Comparison of ENCODE assay signal across 11 cellular contexts in the genomic region with DNA sequence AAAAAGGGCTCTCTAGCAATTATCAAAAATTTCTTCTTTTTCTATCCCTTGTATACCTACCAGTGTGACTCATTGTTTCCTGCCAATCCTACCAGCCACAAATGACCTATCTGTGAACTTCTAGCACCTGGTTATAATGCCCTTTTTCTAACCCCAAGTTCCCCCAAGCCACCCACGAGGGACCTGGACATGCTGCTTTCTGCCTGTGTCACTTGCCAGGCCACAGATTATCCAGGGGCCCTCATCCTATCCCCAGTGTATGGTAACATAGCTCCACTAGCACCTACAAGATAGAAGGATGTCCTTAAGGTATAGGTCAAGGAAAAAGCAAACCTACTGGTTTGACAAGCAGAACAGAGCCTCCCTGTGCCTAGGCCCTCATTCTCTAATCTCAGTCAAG. TPM values are rescaled to one million over a fixed set of nuclear protein-coding genes. Genes with fewer than 3 reads are reported as not detected.
DNase-seq lines count a peak whose midpoint lies in the region; ATAC-seq, FAIRE-seq and TF ChIP-seq lines count a peak whose summit lies in the region.
"Had no signal": no experiment of that assay in that cellular context is flagged by ENCODE, and none has a peak within 500 bp of the region (broad histone marks: within the 10 kb centered on the region; RNA-seq: fewer than 3 reads in every experiment).

No MANE protein-coding gene starts in this region.

- DNase-seq in GM12891 (ENCODE audit: insufficient read length, low spot score) (no peak), lung microvascular endothelial cell (ENCODE audit: low read depth in 2 of 2) (peak; percentile 47 to 56), putamen (ENCODE audit: low spot score) (no peak), epidermal melanocyte (ENCODE audit: insufficient read length, low spot score) (no peak), AML-193 (lab: John Stamatoyannopoulos, UW) (no peak), NCI-H1092 treated with DMSO at 0.1 percent for 48 hours (lab: John Stamatoyannopoulos, UW) (no peak)
- peak; percentile 63 for DNase-seq in activated CD8-positive, alpha-beta T cell treated with anti-CD3 and anti-CD28 coated beads, Interleukin-2, amount 10 ng/mL, durations not matched to agents 7 days and 5 days
- DNase-seq: right lobe of liver had no signal

- H3K9me3 Mint-ChIP-seq in activated CD8-positive, alpha-beta T cell treated with anti-CD3 and anti-CD28 coated beads, Interleukin-2, amount 10 ng/mL, durations not matched to agents 7 days and 5 days (ENCODE audit: insufficient read depth), result peaks cover 16% of the 10 kb centered on the region
- H3K9me3 Mint-ChIP-seq: IgD-negative memory B cell had no signal

- H3K27me3 Mint-ChIP-seq in activated CD8-positive, alpha-beta T cell treated with anti-CD3 and anti-CD28 coated beads, Interleukin-2, amount 10 ng/mL, durations not matched to agents 7 days and 5 days (ENCODE audit: low read depth), result no peaks in the 10 kb centered on the region

- peaks cover 42% of the 10 kb centered on the region for H3K36me3 Mint-ChIP-seq in activated CD8-positive, alpha-beta T cell treated with anti-CD3 and anti-CD28 coated beads, Interleukin-2, amount 10 ng/mL, durations not matched to agents 7 days and 5 days (ENCODE audit: low read depth)
- H3K36me3 Mint-ChIP-seq: IgD-negative memory B cell had no signal

- H3K27ac Mint-ChIP-seq in activated CD8-positive, alpha-beta T cell treated with anti-CD3 and anti-CD28 coated beads, Interleukin-2, amount 10 ng/mL, durations not matched to agents 7 days and 5 days, result peak overlapping the region; percentile 5
- H3K27ac Mint-ChIP-seq: IgD-negative memory B cell had no signal

- H3K4me3 Mint-ChIP-seq in activated CD8-positive, alpha-beta T cell treated with anti-CD3 and anti-CD28 coated beads, Interleukin-2, amount 10 ng/mL, durations not matched to agents 7 days and 5 days, result no peak overlapping the region
- H3K4me3 Mint-ChIP-seq: IgD-negative memory B cell had no signal

- TF ChIP-seq POLR2A in GM12891 (IDR thresholded peaks at IDR 0.05; ENCODE audit: low read depth, low read length), result no peak

- ATAC-seq in HG03354 (IDR thresholded peaks at IDR 0.05; ENCODE audit: poor library complexity, severe bottlenecking, unreplicated experiment), result peak; percentile 71
- ATAC-seq in activated CD8-positive, alpha-beta T cell treated with anti-CD3 and anti-CD28 coated beads, Interleukin-2, amount 10 ng/mL, durations not matched to agents 7 days and 5 days, result peak; percentile 53

- peak; percentile 33 for FAIRE-seq in GM12891 (lab: Jason Lieb, UNC)
- FAIRE-seq: frontal cortex had no signal

- CTCF ChIA-PET in activated CD8-positive, alpha-beta T cell treated with anti-CD3 and anti-CD28 coated beads, Interleukin-2, amount 10 ng/mL, durations not matched to agents 7 days and 5 days (lab: Charles Lee), result interaction anchor here (2.6 kb wide), 1 partner anchor 51 kb away, joined by 14 read pairs; no protein-coding TSS in a partner anchor

- POLR2A ChIA-PET in activated CD8-positive, alpha-beta T cell treated with anti-CD3 and anti-CD28 coated beads, Interleukin-2, amount 10 ng/mL, durations not matched to agents 7 days and 5 days (lab: Charles Lee), result interaction anchor here (0.7 kb wide), 1 partner anchor 454 kb away, joined by 3 read pairs; no protein-coding TSS in a partner anchor

- H3K4me1 Mint-ChIP-seq in activated CD8-positive, alpha-beta T cell treated with anti-CD3 and anti-CD28 coated beads, Interleukin-2, amount 10 ng/mL, durations not matched to agents 7 days and 5 days (ENCODE audit: low read depth), result peaks cover 32% of the 10 kb centered on the region

TF ChIP-seq in GM12891, 5 proteins besides CTCF, POLR2A, EP300 and RAD21:
- no peak for TF ChIP-seq TAF1 (IDR thresholded peaks at IDR 0.05; ENCODE audit: low read depth, low read length)
- TF ChIP-seq PAX5 (IDR thresholded peaks at IDR 0.05; ENCODE audit: insufficient read depth, low read length, severe bottlenecking), result no peak
- TF ChIP-seq SPI1 (IDR thresholded peaks at IDR 0.05; ENCODE audit: low read depth, low read length), result no peak
- no peak for TF ChIP-seq POLR2AphosphoS5 (IDR thresholded peaks at IDR 0.05; ENCODE audit: low read depth, low read length)
- TF ChIP-seq POU2F2 (IDR thresholded peaks at IDR 0.05; ENCODE audit: low read depth, low read length), result no peak

RNA-seq across cellular contexts. Expression of a gene that starts 26.8 kb away (rescaled TPM):
- polyA plus RNA-seq in GM12891 (2012; ENCODE audit: low read depth, missing spikeins), result 7.9 TPM
- 100 to 1,000 TPM; 105 to 107 TPM for total RNA-seq in activated CD8-positive, alpha-beta T cell treated with anti-CD3 and anti-CD28 coated beads, Interleukin-2, amount 10 ng/mL, durations not matched to agents 7 days and 5 days
- 15.5 and 18.5 TPM in 2 replicates for total RNA-seq in lung microvascular endothelial cell

Comparison
In these comparisons a context has a peak if more than half of its experiments do, and no peak if none do; other contexts are left out.
1. DNase-seq: peak in activated CD8-positive, alpha-beta T cell treated with anti-CD3 and anti-CD28 coated beads, Interleukin-2, amount 10 ng/mL, durations not matched to agents 7 days and 5 days (single experiment) and lung microvascular endothelial cell (2 of 2); none in GM12891 (single experiment), putamen (single experiment), epidermal melanocyte (single experiment), AML-193 (0 of 2) and NCI-H1092 treated with DMSO at 0.1 percent for 48 hours (single experiment).